Comparison of ENCODE assay signal across 19 cellular contexts in genomic region chr11:2189938-2190669, GRCh38. TPM values are rescaled to one million over a fixed set of nuclear protein-coding genes. Genes with fewer than 3 reads are reported as not detected.
DNase-seq lines count a peak whose midpoint lies in the region; TF ChIP-seq lines count a peak whose summit lies in the region.
"Had no signal": no experiment of that assay in that cellular context is flagged by ENCODE, and none has a peak within 500 bp of the region (broad histone marks: within the 10 kb centered on the region; RNA-seq: fewer than 3 reads in every experiment).

No MANE protein-coding gene starts in this region.

- H3K14ac ChIP-seq in trophoblast cell (ENCODE audit: low read length) = no peak overlapping the region

- H3K79me2 ChIP-seq in trophoblast cell (ENCODE audit: control insufficient read depth, insufficient read depth, low read length, poor library complexity) = no peaks in the 10 kb centered on the region

- no peak overlapping the region for H2BK120ac ChIP-seq in trophoblast cell (ENCODE audit: insufficient read depth, low read length, poor library complexity)

- intact Hi-C loops in activated naive CD4-positive, alpha-beta T cell treated with anti-CD3 and anti-CD28 coated beads for 36 hours (cut with micrococcal nuclease) = loop anchor here (10.0 kb wide), 1 partner anchor 345 kb away; no protein-coding TSS in a partner anchor

- H2BK12ac ChIP-seq in trophoblast cell (ENCODE audit: low read length) = no peak overlapping the region

- H3K4me1 ChIP-seq in trophoblast cell (ENCODE audit: control insufficient read depth in 1 of 2, insufficient read depth in 2 of 2, low read length in 2 of 2) = no peaks in the 10 kb centered on the region
- H3K4me1 ChIP-seq: A549 had no signal

- H4K91ac ChIP-seq in trophoblast cell (ENCODE audit: low read depth, low read length) = no peak overlapping the region

- H3K4me3 ChIP-seq in trophoblast cell (ENCODE audit: low read depth, low read length) = no peak overlapping the region
- H3K4me3 ChIP-seq: A549, GM12878, GM23338 had no signal

- H3K27ac Mint-ChIP-seq in activated naive CD4-positive, alpha-beta T cell treated with anti-CD3 and anti-CD28 coated beads, Interleukin-2, amount 50 U/mL, for 24 hours = peak overlapping the region; percentile 64
- no peak overlapping the region for H3K27ac Mint-ChIP-seq in activated naive CD4-positive, alpha-beta T cell treated with anti-CD3 and anti-CD28 coated beads for 36 hours
- peak overlapping the region; percentile 36 to 68 (median 57) for H3K27ac Mint-ChIP-seq in nephron
- H3K27ac Mint-ChIP-seq in type B pancreatic cell = peak overlapping the region; percentile 79
- H3K27ac Mint-ChIP-seq: CD8-positive, alpha-beta T cell; GM23338 had no signal

- no peak overlapping the region for H3K18ac ChIP-seq in trophoblast cell (ENCODE audit: low read length)

- H3K79me1 ChIP-seq in trophoblast cell (ENCODE audit: low read length) = no peaks in the 10 kb centered on the region

- TF ChIP-seq CTCF in RWPE1 (conservative IDR thresholded peaks at IDR 0.05; ENCODE audit: low read depth) (no peak), nephron (IDR thresholded peaks at IDR 0.05; ENCODE audit: unreplicated experiment in 3 of 3) (no peak), type B pancreatic cell (conservative IDR thresholded peaks at IDR 0.05) (no peak)

- no peaks in the 10 kb centered on the region for H3K27me3 ChIP-seq in trophoblast cell (ENCODE audit: insufficient read depth, low read length)

- no peak overlapping the region for H3K4ac ChIP-seq in trophoblast cell (ENCODE audit: low read depth, low read length)

- POLR2A ChIA-PET in RWPE1 (lab: Yijun Ruan, JAX; ENCODE audit: low non-redundant PET) = no interaction called here

- no CpG with 5 or more reads among the region's 29 CpGs for WGBS in trophoblast cell (ENCODE audit: extremely low coverage, insufficient coverage, insufficient read length)

- H3K4me1 Mint-ChIP-seq in activated naive CD4-positive, alpha-beta T cell treated with anti-CD3 and anti-CD28 coated beads, Interleukin-2, amount 50 U/mL, for 24 hours = no peaks in the 10 kb centered on the region
- peaks cover 5% of the 10 kb centered on the region for H3K4me1 Mint-ChIP-seq in activated naive CD4-positive, alpha-beta T cell treated with anti-CD3 and anti-CD28 coated beads for 36 hours (ENCODE audit: low read depth)
- peaks cover 12% of the 10 kb centered on the region for H3K4me1 Mint-ChIP-seq in nephron
- H3K4me1 Mint-ChIP-seq in type B pancreatic cell (ENCODE audit: unreplicated experiment) = peaks cover 17% of the 10 kb centered on the region

- H3K9me3 Mint-ChIP-seq in activated naive CD4-positive, alpha-beta T cell treated with anti-CD3 and anti-CD28 coated beads, Interleukin-2, amount 50 U/mL, for 24 hours = no peaks in the 10 kb centered on the region
- H3K9me3 Mint-ChIP-seq in activated naive CD4-positive, alpha-beta T cell treated with anti-CD3 and anti-CD28 coated beads for 36 hours = no peaks in the 10 kb centered on the region
- H3K9me3 Mint-ChIP-seq in nephron = no peaks in the 10 kb centered on the region
- no peaks in the 10 kb centered on the region for H3K9me3 Mint-ChIP-seq in type B pancreatic cell
- H3K9me3 Mint-ChIP-seq: CD8-positive, alpha-beta T cell; GM23338 had no signal

- H3K27me3 Mint-ChIP-seq in activated naive CD4-positive, alpha-beta T cell treated with anti-CD3 and anti-CD28 coated beads, Interleukin-2, amount 50 U/mL, for 24 hours = peaks cover 2% of the 10 kb centered on the region
- H3K27me3 Mint-ChIP-seq in activated naive CD4-positive, alpha-beta T cell treated with anti-CD3 and anti-CD28 coated beads for 36 hours (ENCODE audit: low read depth) = no peaks in the 10 kb centered on the region
- H3K27me3 Mint-ChIP-seq in nephron (ENCODE audit: low read depth) (peaks cover 11% of the 10 kb centered on the region), type B pancreatic cell (peaks cover 7% of the 10 kb centered on the region)

- in situ Hi-C loops in ACHN (cut with HindIII; ENCODE audit: low pct_ligation_motif_present, low pct_unique_long_range_greater_than_20kb, low sequenced_read_pairs) = no loop called here

- H2AK5ac ChIP-seq in trophoblast cell (ENCODE audit: low read length) = no peak overlapping the region

- no peak overlapping the region for H3K4me3 Mint-ChIP-seq in activated naive CD4-positive, alpha-beta T cell treated with anti-CD3 and anti-CD28 coated beads, Interleukin-2, amount 50 U/mL, for 24 hours
- H3K4me3 Mint-ChIP-seq in activated naive CD4-positive, alpha-beta T cell treated with anti-CD3 and anti-CD28 coated beads for 36 hours = no peak overlapping the region
- H3K4me3 Mint-ChIP-seq in nephron (no peak overlapping the region), type B pancreatic cell (no peak overlapping the region)
- H3K4me3 Mint-ChIP-seq: CD8-positive, alpha-beta T cell; GM23338 had no signal

- peaks cover 11% of the 10 kb centered on the region for H3K9me3 ChIP-seq in trophoblast cell (ENCODE audit: insufficient read depth, low read depth, low read length)
- H3K9me3 ChIP-seq: A549, SK-N-SH had no signal

- DNase-seq in activated naive CD4-positive, alpha-beta T cell treated with anti-CD3 and anti-CD28 coated beads for 36 hours = no peak
- no peak for DNase-seq in RWPE1 (ENCODE audit: low spot score)
- no peak for DNase-seq in type B pancreatic cell (ENCODE audit: extremely low spot score, unreplicated experiment)
- DNase-seq in RKO (ENCODE audit: low spot score) = no peak
- DNase-seq in trophoblast cell = no peak
- DNase-seq in ACHN = no peak
- DNase-seq: CD8-positive, alpha-beta T cell; DND-41; IMR-90; NCI-H187; OCI-M1; Right ventricle myocardium superior had no signal

- no peak overlapping the region for H3K23ac ChIP-seq in trophoblast cell (ENCODE audit: low read length)

- CTCF ChIA-PET in activated naive CD4-positive, alpha-beta T cell treated with anti-CD3 and anti-CD28 coated beads for 36 hours (lab: Charles Lee) = interaction anchor here (0.6 kb wide), 1 partner anchor 749 kb away, joined by 3 read pairs; no protein-coding TSS in a partner anchor
- CTCF ChIA-PET in RWPE1 (lab: Yijun Ruan, JAX) = no interaction called here

- H3K36me3 Mint-ChIP-seq in activated naive CD4-positive, alpha-beta T cell treated with anti-CD3 and anti-CD28 coated beads, Interleukin-2, amount 50 U/mL, for 24 hours = no peaks in the 10 kb centered on the region
- H3K36me3 Mint-ChIP-seq in activated naive CD4-positive, alpha-beta T cell treated with anti-CD3 and anti-CD28 coated beads for 36 hours (ENCODE audit: low read depth) = no peaks in the 10 kb centered on the region
- H3K36me3 Mint-ChIP-seq in nephron (ENCODE audit: low read depth) = no peaks in the 10 kb centered on the region
- no peaks in the 10 kb centered on the region for H3K36me3 Mint-ChIP-seq in type B pancreatic cell
- H3K36me3 Mint-ChIP-seq: CD8-positive, alpha-beta T cell had no signal

- no peak overlapping the region for H2AFZ ChIP-seq in trophoblast cell (ENCODE audit: insufficient read depth, low read length, poor library complexity)
- H2AFZ ChIP-seq: GM23338 had no signal

- H3K36me3 ChIP-seq in trophoblast cell (ENCODE audit: control insufficient read depth in 1 of 2, insufficient read depth in 2 of 2, low read length in 2 of 2) = no peaks in the 10 kb centered on the region

- no peak overlapping the region for H3K4me2 ChIP-seq in trophoblast cell (ENCODE audit: low read length)
- H3K4me2 ChIP-seq: A549, GM23338, SK-N-SH had no signal

- H3K27ac ChIP-seq in RWPE1 (peak overlapping the region; percentile 37; the same call in 1 of the 2 replicates), trophoblast cell (ENCODE audit: low read depth, low read length) (no peak overlapping the region)
- H3K27ac ChIP-seq: A549 had no signal

- H4K8ac ChIP-seq in trophoblast cell (ENCODE audit: low read depth, low read length) = no peak overlapping the region

- no peak overlapping the region for H4K12ac ChIP-seq in trophoblast cell (ENCODE audit: low read depth, low read length)

- H3K9ac ChIP-seq in trophoblast cell (ENCODE audit: low read length) = no peak overlapping the region
- H3K9ac ChIP-seq: SK-N-SH had no signal

- H2BK5ac ChIP-seq in trophoblast cell (ENCODE audit: low read depth, low read length, poor library complexity) = no peak overlapping the region

RNA-seq across cellular contexts. Expression of gene TH, which starts 18.5 kb away (rescaled TPM):
- total RNA-seq in activated naive CD4-positive, alpha-beta T cell treated with anti-CD3 and anti-CD28 coated beads for 36 hours = not detected
- total RNA-seq in type B pancreatic cell (ENCODE audit: low replicate concordance) = 2.2 and 11.1 TPM in 2 replicates
- polyA plus RNA-seq in trophoblast cell (2013) = 0.03 TPM in 2 replicates
- total RNA-seq: CD8-positive, alpha-beta T cell; GM12878; GM23338; IMR-90; Right ventricle myocardium superior had no signal
- polyA plus RNA-seq: A549, BJ, GM12878, SK-N-SH had no signal

RNA-seq across cellular contexts. Expression of gene INS, which starts 29.1 kb away (rescaled TPM):
- total RNA-seq in activated naive CD4-positive, alpha-beta T cell treated with anti-CD3 and anti-CD28 coated beads for 36 hours = not detected
- total RNA-seq in type B pancreatic cell (ENCODE audit: low replicate concordance) = 1,584 and 3,976 TPM in 2 replicates
- polyA plus RNA-seq in trophoblast cell (2013) = not detected in 2 replicates
- total RNA-seq: CD8-positive, alpha-beta T cell; GM12878; GM23338; IMR-90; Right ventricle myocardium superior had no signal
- polyA plus RNA-seq: A549, BJ, GM12878, GM23338, IMR-90, SK-N-SH had no signal

RNA-seq across cellular contexts. Expression of gene IGF2, which starts 50.9 kb away (rescaled TPM):
- under 1 TPM; 0.21 to 0.37 TPM for total RNA-seq in activated naive CD4-positive, alpha-beta T cell treated with anti-CD3 and anti-CD28 coated beads for 36 hours
- 2,350 and 3,865 TPM in 2 replicates for total RNA-seq in type B pancreatic cell (ENCODE audit: low replicate concordance)
- 1,002 and 1,117 TPM in 2 replicates for polyA plus RNA-seq in trophoblast cell (2013)
- total RNA-seq: CD8-positive, alpha-beta T cell had no signal
- polyA plus RNA-seq: GM12878 had no signal

Comparison
In these comparisons a context has a peak if more than half of its experiments do, and no peak if none do; other contexts are left out.
1. RNA of gene INS, which starts 29.1 kb away (total RNA-seq): 1,584 to 3,976 TPM in type B pancreatic cell; not detected in activated naive CD4-positive, alpha-beta T cell treated with anti-CD3 and anti-CD28 coated beads for 36 hours; every median in the first group is over 1,000 times any median in the second.
2. RNA of gene IGF2, which starts 50.9 kb away (total RNA-seq): 2,350 to 3,865 TPM in type B pancreatic cell; 0.21 to 0.37 TPM in activated naive CD4-positive, alpha-beta T cell treated with anti-CD3 and anti-CD28 coated beads for 36 hours; every median in the first group is over 1,000 times any median in the second.